Comparison of ENCODE assay signal across 9 cellular contexts in the genomic region with DNA sequence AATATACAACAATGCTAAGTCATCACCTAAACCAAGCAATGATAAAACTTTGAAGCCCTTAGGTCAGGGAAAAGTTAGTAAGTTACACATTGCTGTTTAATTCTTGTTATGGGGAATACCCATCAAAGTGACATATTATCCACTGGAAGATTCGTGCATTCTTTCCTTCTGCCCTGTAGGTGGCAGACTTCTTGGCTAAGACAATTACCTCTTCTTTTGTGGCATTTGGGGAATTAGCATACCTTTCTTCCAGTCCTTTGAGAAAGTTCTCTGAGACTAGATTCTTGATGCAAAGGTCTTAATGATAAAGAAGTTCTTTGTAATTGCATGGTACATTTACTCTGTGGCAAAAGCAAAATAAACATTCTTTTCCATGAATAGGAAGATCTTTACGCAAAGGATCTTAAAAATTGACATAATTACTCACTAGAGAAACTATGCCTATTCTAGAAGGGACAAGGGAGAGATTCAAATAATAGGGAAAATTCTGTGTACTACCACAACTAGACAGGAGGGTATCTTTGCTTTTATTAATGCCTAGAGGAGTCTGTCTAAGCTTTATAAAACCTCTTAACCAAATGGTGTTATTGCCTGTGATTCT.
DNase-seq lines count a peak whose midpoint lies in the region; ATAC-seq, FAIRE-seq and TF ChIP-seq lines count a peak whose summit lies in the region.
"Had no signal": no experiment of that assay in that cellular context is flagged by ENCODE, and none has a peak within 500 bp of the region (broad histone marks: within the 10 kb centered on the region; RNA-seq: fewer than 3 reads in every experiment).

No MANE protein-coding gene starts in this region.

- H3K36me3 ChIP-seq in DOHH2 (ENCODE audit: control insufficient read depth, low read length) = no peaks in the 10 kb centered on the region
- no peaks in the 10 kb centered on the region for H3K36me3 ChIP-seq in small intestine (ENCODE audit: control insufficient read depth in 2 of 2, insufficient read depth in 2 of 2, low read length in 2 of 2)

- H3K9me3 ChIP-seq in DOHH2 (ENCODE audit: control insufficient read depth, insufficient read depth, low read length) (no peaks in the 10 kb centered on the region), small intestine (ENCODE audit: control insufficient read depth, low read depth) (no peaks in the 10 kb centered on the region)

- no peaks in the 10 kb centered on the region for H3K4me1 ChIP-seq in DOHH2 (ENCODE audit: control insufficient read depth, low read length)
- H3K4me1 ChIP-seq in small intestine (ENCODE audit: control insufficient read depth in 2 of 2, insufficient read depth in 1 of 2, low read depth in 1 of 2, low read length in 1 of 2) = no peaks in the 10 kb centered on the region

- no peak overlapping the region for H3K4me2 ChIP-seq in DOHH2 (ENCODE audit: low read length)

- H3K79me2 ChIP-seq in DOHH2 (ENCODE audit: control insufficient read depth, low read length) = no peaks in the 10 kb centered on the region

- no peaks in the 10 kb centered on the region for H3F3A ChIP-seq in DOHH2 (ENCODE audit: control insufficient read depth, insufficient read depth)

- no peaks in the 10 kb centered on the region for H3K9me2 ChIP-seq in DOHH2 (replicated peaks; ENCODE audit: control insufficient read depth, low read length)

- intact Hi-C loops in Right ventricle myocardium superior (cut with DNase I) = no loop called here

- H4K20me1 ChIP-seq in DOHH2 (ENCODE audit: control insufficient read depth, insufficient read depth, low read depth, low read length) = no peaks in the 10 kb centered on the region

- TF ChIP-seq RAD21 in Ishikawa (IDR thresholded peaks at IDR 0.05; ENCODE audit: low read depth) = peak; percentile 41

- no peak overlapping the region for H3K4me3 ChIP-seq in DOHH2 (ENCODE audit: low read length)
- no peak overlapping the region for H3K4me3 ChIP-seq in choroid plexus epithelial cell (ENCODE audit: low read depth, low read length)
- H3K4me3 ChIP-seq in small intestine (ENCODE audit: low read depth in 1 of 2, low read length in 2 of 2) = no peak overlapping the region

- TF ChIP-seq CTCF in DOHH2 (IDR thresholded peaks at IDR 0.05; ENCODE audit: low read depth, low read length, poor library complexity, severe bottlenecking) (peak; percentile 90), choroid plexus epithelial cell (conservative IDR thresholded peaks at IDR 0.05; ENCODE audit: low read depth, low read length) (peak; percentile 74)

- peak; percentile 76 for ATAC-seq in GM21360 (IDR thresholded peaks at IDR 0.05; ENCODE audit: unreplicated experiment)
- no peak for ATAC-seq in HG02970 (IDR thresholded peaks at IDR 0.05; ENCODE audit: low FRiP score, unreplicated experiment)
- ATAC-seq in Right ventricle myocardium superior (ENCODE audit: poor library complexity) = no peak

- H3K27me3 ChIP-seq in DOHH2 (ENCODE audit: control insufficient read depth, low read length) = no peaks in the 10 kb centered on the region
- no peaks in the 10 kb centered on the region for H3K27me3 ChIP-seq in small intestine (ENCODE audit: control insufficient read depth in 2 of 2, insufficient read depth in 2 of 2, low read length in 2 of 2)

- no peak overlapping the region for H3K27ac ChIP-seq in DOHH2 (ENCODE audit: low read depth, low read length)
- H3K27ac ChIP-seq in small intestine (ENCODE audit: low read depth in 1 of 2, low read length in 1 of 2) = no peak overlapping the region
- H3K27ac ChIP-seq: epithelial cell of prostate had no signal

- DNase-seq in choroid plexus epithelial cell (ENCODE audit: low read depth) = peak; percentile 54
- DNase-seq in small intestine = peak; percentile 7
- no peak for DNase-seq in NCI-H2227 treated with DMSO at 0.1 percent for 48 hours (lab: John Stamatoyannopoulos, UW)
- DNase-seq in Right ventricle myocardium superior = no peak

- WGBS in small intestine, 3 donors = 38 to 48% (median 44%) methylated on average over 2 of the region's 2 CpGs

- no peak for FAIRE-seq in small intestine (lab: Jason Lieb, UNC)

- no peak for TF ChIP-seq EP300 in Ishikawa (IDR thresholded peaks at IDR 0.05; ENCODE audit: borderline replicate concordance)

TF ChIP-seq in Ishikawa, 13 proteins besides CTCF, POLR2A, EP300 and RAD21:
- TF ChIP-seq, protein P1, sequence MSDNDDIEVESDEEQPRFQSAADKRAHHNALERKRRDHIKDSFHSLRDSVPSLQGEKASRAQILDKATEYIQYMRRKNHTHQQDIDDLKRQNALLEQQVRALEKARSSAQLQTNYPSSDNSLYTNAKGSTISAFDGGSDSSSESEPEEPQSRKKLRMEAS (IDR thresholded peaks at IDR 0.05) = no peak
- TF ChIP-seq, protein P2, sequence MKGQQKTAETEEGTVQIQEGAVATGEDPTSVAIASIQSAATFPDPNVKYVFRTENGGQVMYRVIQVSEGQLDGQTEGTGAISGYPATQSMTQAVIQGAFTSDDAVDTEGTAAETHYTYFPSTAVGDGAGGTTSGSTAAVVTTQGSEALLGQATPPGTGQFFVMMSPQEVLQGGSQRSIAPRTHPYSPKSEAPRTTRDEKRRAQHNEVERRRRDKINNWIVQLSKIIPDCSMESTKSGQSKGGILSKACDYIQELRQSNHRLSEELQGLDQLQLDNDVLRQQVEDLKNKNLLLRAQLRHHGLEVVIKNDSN (IDR thresholded peaks at IDR 0.05) = no peak
- TF ChIP-seq FOXM1 (IDR thresholded peaks at IDR 0.05; ENCODE audit: borderline replicate concordance, low read depth) (no peak), TEAD4 (IDR thresholded peaks at IDR 0.05) (no peak), ZBTB7A (IDR thresholded peaks at IDR 0.05; ENCODE audit: low read depth) (no peak), NFIC (IDR thresholded peaks at IDR 0.05) (no peak), CEBPB (IDR thresholded peaks at IDR 0.05) (no peak), CREB1 (IDR thresholded peaks at IDR 0.05; ENCODE audit: low read depth) (no peak), YY1 (IDR thresholded peaks at IDR 0.05; ENCODE audit: low read depth) (no peak), EGR1 (IDR thresholded peaks at IDR 0.05) (no peak), TAF1 (IDR thresholded peaks at IDR 0.05; ENCODE audit: low read depth) (no peak), TCF12 (IDR thresholded peaks at IDR 0.05; ENCODE audit: low read depth) (no peak)
- TF ChIP-seq, protein P3, sequence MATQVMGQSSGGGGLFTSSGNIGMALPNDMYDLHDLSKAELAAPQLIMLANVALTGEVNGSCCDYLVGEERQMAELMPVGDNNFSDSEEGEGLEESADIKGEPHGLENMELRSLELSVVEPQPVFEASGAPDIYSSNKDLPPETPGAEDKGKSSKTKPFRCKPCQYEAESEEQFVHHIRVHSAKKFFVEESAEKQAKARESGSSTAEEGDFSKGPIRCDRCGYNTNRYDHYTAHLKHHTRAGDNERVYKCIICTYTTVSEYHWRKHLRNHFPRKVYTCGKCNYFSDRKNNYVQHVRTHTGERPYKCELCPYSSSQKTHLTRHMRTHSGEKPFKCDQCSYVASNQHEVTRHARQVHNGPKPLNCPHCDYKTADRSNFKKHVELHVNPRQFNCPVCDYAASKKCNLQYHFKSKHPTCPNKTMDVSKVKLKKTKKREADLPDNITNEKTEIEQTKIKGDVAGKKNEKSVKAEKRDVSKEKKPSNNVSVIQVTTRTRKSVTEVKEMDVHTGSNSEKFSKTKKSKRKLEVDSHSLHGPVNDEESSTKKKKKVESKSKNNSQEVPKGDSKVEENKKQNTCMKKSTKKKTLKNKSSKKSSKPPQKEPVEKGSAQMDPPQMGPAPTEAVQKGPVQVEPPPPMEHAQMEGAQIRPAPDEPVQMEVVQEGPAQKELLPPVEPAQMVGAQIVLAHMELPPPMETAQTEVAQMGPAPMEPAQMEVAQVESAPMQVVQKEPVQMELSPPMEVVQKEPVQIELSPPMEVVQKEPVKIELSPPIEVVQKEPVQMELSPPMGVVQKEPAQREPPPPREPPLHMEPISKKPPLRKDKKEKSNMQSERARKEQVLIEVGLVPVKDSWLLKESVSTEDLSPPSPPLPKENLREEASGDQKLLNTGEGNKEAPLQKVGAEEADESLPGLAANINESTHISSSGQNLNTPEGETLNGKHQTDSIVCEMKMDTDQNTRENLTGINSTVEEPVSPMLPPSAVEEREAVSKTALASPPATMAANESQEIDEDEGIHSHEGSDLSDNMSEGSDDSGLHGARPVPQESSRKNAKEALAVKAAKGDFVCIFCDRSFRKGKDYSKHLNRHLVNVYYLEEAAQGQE (IDR thresholded peaks at IDR 0.05; ENCODE audit: low read depth) = no peak

Comparison
In these comparisons a context has a peak if more than half of its experiments do, and no peak if none do; other contexts are left out.
1. DNase-seq: peak in choroid plexus epithelial cell (single experiment) and small intestine (single experiment); none in NCI-H2227 treated with DMSO at 0.1 percent for 48 hours (single experiment) and Right ventricle myocardium superior (single experiment).